Comparison of ENCODE assay signal across 8 cellular contexts in the genomic region with DNA sequence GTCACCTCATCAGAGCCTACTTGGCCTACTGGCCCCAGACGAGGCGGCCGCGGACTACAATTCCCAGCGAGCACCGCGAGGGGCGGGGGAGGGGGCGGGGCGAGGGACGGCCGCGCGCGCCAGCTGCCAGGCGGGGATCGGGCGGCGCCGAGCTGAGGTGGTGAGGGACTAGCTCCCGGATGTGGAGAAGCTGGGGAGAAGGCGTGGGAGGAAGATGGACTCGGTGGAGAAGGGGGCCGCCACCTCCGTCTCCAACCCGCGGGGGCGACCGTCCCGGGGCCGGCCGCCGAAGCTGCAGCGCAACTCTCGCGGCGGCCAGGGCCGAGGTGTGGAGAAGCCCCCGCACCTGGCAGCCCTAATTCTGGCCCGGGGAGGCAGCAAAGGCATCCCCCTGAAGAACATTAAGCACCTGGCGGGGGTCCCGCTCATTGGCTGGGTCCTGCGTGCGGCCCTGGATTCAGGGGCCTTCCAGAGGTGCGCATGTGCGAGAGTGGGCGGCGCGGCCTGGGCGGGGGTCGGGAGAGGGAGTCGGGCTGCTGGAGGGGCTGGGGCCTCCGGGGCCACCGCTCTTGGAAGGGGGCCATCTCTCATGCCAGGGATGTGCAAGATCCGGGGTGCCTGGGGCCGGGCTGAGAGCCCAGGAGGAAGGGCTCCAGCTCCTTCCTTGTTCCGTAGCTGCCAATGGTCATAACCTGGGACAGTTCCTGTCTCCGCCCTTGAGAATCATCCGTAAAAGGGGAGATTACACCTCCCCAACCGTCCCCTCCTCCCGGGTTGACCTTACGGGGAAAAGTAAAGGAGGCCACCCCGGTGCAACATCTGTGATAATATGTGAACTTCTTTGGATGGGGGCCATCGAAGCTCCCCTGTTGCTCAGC. TPM values are rescaled to one million over a fixed set of nuclear protein-coding genes. Genes with fewer than 3 reads are reported as not detected.
DNase-seq lines count a peak whose midpoint lies in the region; ATAC-seq and TF ChIP-seq lines count a peak whose summit lies in the region.

A gene (plus strand): TSS at position 129 of the 878 bp plus-strand sequence. CDS start 86 bp downstream, at position 215.

- 0% methylated on average over 25 of the region's 64 CpGs for WGBS in right lobe of liver (ENCODE audit: insufficient coverage, low coverage, low lambda C conversion rate, missing lambda C conversion rate)

- DNase-seq in BJ (ENCODE audit: low read depth), result no peak
- DNase-seq in NCI-H524 treated with DMSO at 0.1 percent for 48 hours (lab: John Stamatoyannopoulos, UW), result peak; percentile 11
- DNase-seq in activated CD4-positive, alpha-beta T cell treated with anti-CD3 and anti-CD28 coated beads, Interleukin-2, amount 50 U/mL, for 4 hours, result peak; percentile 72 to 73
- peak in 1 of 2 donors; percentile 62 for DNase-seq in dermis microvascular lymphatic vessel endothelial cell (ENCODE audit: low read depth in 2 of 2)
- DNase-seq in right lobe of liver, result peak; percentile 87 to 89 (median 88)
- peak; percentile 74 to 84 for DNase-seq in stimulated activated CD4-positive, alpha-beta T cell treated with anti-CD3 and anti-CD28 coated beads, Interleukin-4, amount 100 ng/mL, for 4 hours

- no peak for TF ChIP-seq CTCF in BJ (IDR thresholded peaks at IDR 0.05; ENCODE audit: insufficient read depth, low read depth, low read length)
- TF ChIP-seq CTCF in right lobe of liver (IDR thresholded peaks at IDR 0.05), result no peak

- TF ChIP-seq POLR2A in GM19099 (IDR thresholded peaks at IDR 0.05; ENCODE audit: extremely low read depth, insufficient read length, low read depth), result peak; percentile 74
- peak; percentile 75 for TF ChIP-seq POLR2A in right lobe of liver (IDR thresholded peaks at IDR 0.05)

- intact Hi-C loops in right lobe of liver (cut with DNase I), result no loop called here

- peak; percentile 89 for ATAC-seq in HG03354 (IDR thresholded peaks at IDR 0.05; ENCODE audit: poor library complexity, severe bottlenecking, unreplicated experiment)
- peak; percentile 85 to 93 (median 88) for ATAC-seq in right lobe of liver

- peak within 1 kb of the TSS; percentile 89 to 92 (median 91) for H3K27ac ChIP-seq in right lobe of liver

- no peaks in the 10 kb centered on the region for H3K9me3 ChIP-seq in right lobe of liver

- H3K27me3 ChIP-seq in BJ (ENCODE audit: control insufficient read depth, insufficient read depth, low read length), result no peaks in the 10 kb centered on the region; the same call in 1 of the 2 replicates
- H3K27me3 ChIP-seq in right lobe of liver, result no peaks in the 10 kb centered on the region

- POLR2A ChIA-PET in BJ (lab: Charles Lee), result interaction anchor here (0.7 kb wide), 1 partner anchor 40 kb away, joined by 3 read pairs; no protein-coding TSS in a partner anchor

- peak within 1 kb of the TSS; percentile 99 for H3K4me3 ChIP-seq in BJ (ENCODE audit: low read depth, low read length)
- H3K4me3 ChIP-seq in right lobe of liver, result peak within 1 kb of the TSS; percentile 78 to 97 (median 93)

- peaks cover 0 to 38% (median 20%) of the 10 kb centered on the region in 4 donors for H3K4me1 ChIP-seq in right lobe of liver

- H3K36me3 ChIP-seq in BJ (ENCODE audit: control insufficient read depth, insufficient read depth, low read length) (no peaks in the 10 kb centered on the region), right lobe of liver (no peaks in the 10 kb centered on the region)

- CTCF ChIA-PET in BJ (lab: Yijun Ruan, JAX), result interaction anchor here (1.0 to 1.1 kb wide), 2 partner anchors 42 to 56 kb away, joined by 3 read pairs; no protein-coding TSS in a partner anchor

RNA-seq across cellular contexts. Expression of the gene that starts here (rescaled TPM):
- polyA plus RNA-seq in BJ (2011; rRNA removed), result 7.2 and 17.1 TPM in 2 replicates
- polyA minus RNA-seq in BJ (2011; rRNA and poly(A)+ RNA removed), result 2.0 and 2.1 TPM in 2 replicates
- total RNA-seq in dermis microvascular lymphatic vessel endothelial cell (16.4 and 20.5 TPM in 2 replicates), right lobe of liver (10 to 100 TPM; 20.8 to 44.1 (median 27.6) TPM)
